In the genomic region with DNA sequence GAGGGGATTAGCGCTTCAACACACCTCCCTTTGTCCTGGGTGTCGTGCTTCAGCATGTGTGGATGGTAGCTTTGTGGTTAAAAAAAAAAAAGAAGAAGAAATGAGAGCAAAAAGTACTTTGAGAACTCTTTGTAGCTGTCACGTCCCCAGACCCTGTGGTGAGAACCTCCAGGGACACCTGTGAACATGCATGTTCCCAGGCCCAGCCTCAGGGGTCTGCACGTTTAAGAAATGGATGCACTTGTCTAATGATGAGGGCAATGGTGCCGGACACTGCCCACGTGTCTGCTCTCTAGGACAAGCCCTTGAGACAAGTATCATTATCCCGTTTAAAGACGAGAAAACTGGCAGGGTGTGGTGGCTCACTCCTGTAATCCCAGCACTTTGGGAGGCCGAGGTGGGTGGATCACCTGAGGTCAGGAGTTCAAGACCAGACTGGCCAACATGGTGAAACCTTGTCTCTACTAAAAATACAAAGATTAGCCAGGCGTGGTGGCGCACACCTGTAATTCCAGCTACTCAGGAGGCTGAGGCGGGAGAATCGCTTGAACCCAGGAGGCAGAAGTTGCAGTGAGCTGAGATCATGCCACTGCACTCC, we compare ENCODE assay signal across 7 cellular contexts. TPM values are rescaled to one million over a fixed set of nuclear protein-coding genes. Genes with fewer than 3 reads are reported as not detected.
DNase-seq lines count a peak whose midpoint lies in the region; ATAC-seq and TF ChIP-seq lines count a peak whose summit lies in the region.
"Not testable (repeated sequence)": the region's sequence is repeated elsewhere in the genome, so short reads cannot be mapped to it uniquely, and the experiment has no call there.

No MANE protein-coding gene starts in this region.

- not testable (repeated sequence) for H2BK5ac ChIP-seq in mesendoderm (ENCODE audit: low read length)

- not testable (repeated sequence) for H3K79me1 ChIP-seq in mesendoderm (ENCODE audit: low read length)

- H3K18ac ChIP-seq in mesendoderm (ENCODE audit: low read length) = not testable (repeated sequence)

- H2BK120ac ChIP-seq in mesendoderm (ENCODE audit: low read depth, low read length) = not testable (repeated sequence)

- H3K4me2 ChIP-seq in mesendoderm (ENCODE audit: low read length) = not testable (repeated sequence)

- H2BK15ac ChIP-seq in mesendoderm (replicated peaks; ENCODE audit: low read depth) = not testable (repeated sequence)

- H3K4me3 Mint-ChIP-seq in activated naive CD8-positive, alpha-beta T cell = peak overlapping the region; percentile 66

- peaks cover 32% of the 10 kb centered on the region for H3K4me1 Mint-ChIP-seq in activated naive CD8-positive, alpha-beta T cell (ENCODE audit: low read depth)

- peak overlapping the region; percentile 78 for H3K27ac Mint-ChIP-seq in activated naive CD8-positive, alpha-beta T cell

- H3K9ac ChIP-seq in mesendoderm (ENCODE audit: low read length) = not testable (repeated sequence)

- H3K36me3 ChIP-seq in mesendoderm (ENCODE audit: control insufficient read depth, insufficient read depth, low read length) = not testable (repeated sequence)

- not testable (repeated sequence) for TF ChIP-seq CTCF in GM12864 (IDR thresholded peaks at IDR 0.05; ENCODE audit: low read depth, low read length, missing control alignments); VCaP (conservative IDR thresholded peaks at IDR 0.05)

- ATAC-seq in GM18907 (IDR thresholded peaks at IDR 0.05; ENCODE audit: unreplicated experiment) (peak; percentile 40), HG02970 (IDR thresholded peaks at IDR 0.05; ENCODE audit: low FRiP score, unreplicated experiment) (peak; percentile 39)

- not testable (repeated sequence) for H3K27me3 Mint-ChIP-seq in activated naive CD8-positive, alpha-beta T cell

- peak overlapping the region; percentile 92; the same call in 1 of the 2 replicates for H3K27ac ChIP-seq in VCaP
- H3K27ac ChIP-seq in mesendoderm (ENCODE audit: low read depth, low read length) = not testable (repeated sequence)

- DNase-seq in GM12864 (ENCODE audit: low read depth) = peak; percentile 38
- DNase-seq in NAMALWA (ENCODE audit: low spot score) = peak; percentile 71
- not testable (repeated sequence) for DNase-seq in mesendoderm

- not testable (repeated sequence) for H2AK5ac ChIP-seq in mesendoderm (ENCODE audit: low read length)

- H3K9me3 Mint-ChIP-seq in activated naive CD8-positive, alpha-beta T cell (ENCODE audit: low read depth) = not testable (repeated sequence)

- not testable (repeated sequence) for H3K27me3 ChIP-seq in mesendoderm (ENCODE audit: insufficient read depth, low read length, poor library complexity)

- H3K4me3 ChIP-seq in GM12864 (ENCODE audit: low read depth, low read length); mesendoderm (ENCODE audit: low read length): not testable (repeated sequence)

- H3K36me3 Mint-ChIP-seq in activated naive CD8-positive, alpha-beta T cell = not testable (repeated sequence)

- not testable (repeated sequence) for H4K8ac ChIP-seq in mesendoderm (ENCODE audit: low read depth, low read length)

- H3K23ac ChIP-seq in mesendoderm (ENCODE audit: low read length) = not testable (repeated sequence)

- not testable (repeated sequence) for H3K79me2 ChIP-seq in mesendoderm (ENCODE audit: control insufficient read depth, insufficient read depth, low read length)

- H3K4ac ChIP-seq in mesendoderm (ENCODE audit: low read depth, low read length) = peak overlapping the region; percentile 2

- H3K56ac ChIP-seq in mesendoderm (ENCODE audit: low read length) = not testable (repeated sequence)

- H3K4me1 ChIP-seq in mesendoderm (ENCODE audit: control insufficient read depth, low read depth, low read length) = not testable (repeated sequence)

- WGBS in mesendoderm (ENCODE audit: extremely low coverage, insufficient coverage, low lambda C conversion rate) = no CpG with 5 or more reads among the region's 13 CpGs

- not testable (repeated sequence) for H4K5ac ChIP-seq in mesendoderm (ENCODE audit: low read length)

RNA-seq across cellular contexts. Expression of a gene that starts 17.9 kb away (rescaled TPM):
- polyA plus RNA-seq in mesendoderm (2013, experiment 1 of 2) = 1.9 TPM
- polyA plus RNA-seq in mesendoderm (2013, experiment 2 of 2) = 2.6 TPM

RNA-seq across cellular contexts. Expression of a gene that starts 22.8 kb away (rescaled TPM):
- polyA plus RNA-seq in mesendoderm (2013, experiment 1 of 2) = not detected
- not detected for polyA plus RNA-seq in mesendoderm (2013, experiment 2 of 2)

RNA-seq across cellular contexts. Expression of a gene that starts 25.6 kb away (rescaled TPM):
- polyA plus RNA-seq in mesendoderm (2013, experiment 1 of 2) = not detected
- not detected for polyA plus RNA-seq in mesendoderm (2013, experiment 2 of 2)

RNA-seq across cellular contexts. Expression of a gene that starts 29.9 kb away (rescaled TPM):
- not detected for polyA plus RNA-seq in mesendoderm (2013, experiment 1 of 2)
- polyA plus RNA-seq in mesendoderm (2013, experiment 2 of 2) = not detected

RNA-seq across cellular contexts. Expression of a gene that starts 43.0 kb away (rescaled TPM):
- 62.9 TPM for polyA plus RNA-seq in mesendoderm (2013, experiment 1 of 2)
- polyA plus RNA-seq in mesendoderm (2013, experiment 2 of 2) = 59.7 TPM
